ENCODE assay signal across 2 cellular contexts in the genomic region with DNA sequence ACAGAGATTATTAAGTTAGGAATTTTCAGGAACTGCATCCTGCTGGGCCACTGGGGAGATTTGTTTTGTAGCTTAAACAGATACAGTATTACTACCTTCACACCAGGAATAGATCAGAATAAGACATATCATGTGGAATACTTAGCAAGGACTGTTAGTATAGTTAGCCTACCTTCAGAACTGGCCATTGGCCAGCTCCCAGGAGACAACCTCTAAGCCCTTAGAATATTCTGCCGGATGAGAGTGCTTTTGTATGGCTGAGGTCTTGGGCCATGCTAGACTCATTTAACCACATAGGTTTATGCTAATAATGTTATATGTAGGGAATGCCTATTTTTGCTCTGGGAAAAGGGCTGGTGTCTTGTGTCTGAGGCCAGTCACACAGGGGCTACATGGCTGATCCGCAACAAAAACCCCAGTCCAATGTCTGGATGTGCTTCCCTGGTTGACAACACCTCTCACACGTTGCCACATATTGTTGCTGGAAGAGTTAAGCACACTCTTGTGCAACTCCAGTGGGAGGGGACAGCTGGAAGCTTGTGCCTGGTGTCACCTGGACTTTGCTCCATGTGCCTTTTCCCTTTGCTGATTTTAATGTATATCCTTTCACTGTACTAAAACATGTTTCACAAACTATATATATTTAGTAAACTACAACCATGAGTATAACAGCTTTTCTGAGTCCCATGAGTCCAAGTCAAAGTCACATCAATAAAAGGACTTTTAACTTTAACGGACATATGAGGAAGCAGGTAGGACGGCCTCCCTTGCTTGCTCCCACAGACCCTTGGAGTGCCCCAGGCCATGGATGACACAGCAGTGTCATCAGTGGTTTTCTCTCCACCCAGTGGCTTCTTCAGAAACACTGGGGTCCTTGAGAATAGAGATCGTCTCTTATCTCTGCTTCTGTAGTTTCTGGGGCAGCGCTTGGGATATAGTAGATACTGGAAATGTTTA.
TF ChIP-seq lines count a peak whose summit lies in the region.

No MANE protein-coding gene starts in this region.

TF ChIP-seq in HepG2, 621 proteins besides CTCF, POLR2A, EP300 and RAD21 (continued from another document and continues in another):
- TF ChIP-seq ATRX (CRISPR knock-in tag; IDR thresholded peaks at IDR 0.05; ENCODE audit: borderline replicate concordance) (no peak), ZNF629 (CRISPR knock-in tag; conservative IDR thresholded peaks at IDR 0.05) (0 out of 2 replicates have a peak, but pooled peaks have one; percentile 28), EED (CRISPR knock-in tag; IDR thresholded peaks at IDR 0.05) (no peak), NFATC3 (CRISPR knock-in tag; IDR thresholded peaks at IDR 0.05) (0 out of 2 replicates have a peak, but pooled peaks have one; percentile 37), ZNF781 (CRISPR knock-in tag; IDR thresholded peaks at IDR 0.05; ENCODE audit: borderline replicate concordance, not compliant biosample characterization) (peak; percentile 89), ZNF780A (CRISPR knock-in tag; IDR thresholded peaks at IDR 0.05) (no peak), ZFP62 (CRISPR knock-in tag; IDR thresholded peaks at IDR 0.05) (no peak), ZNF564 (CRISPR knock-in tag; IDR thresholded peaks at IDR 0.05) (no peak), ZNF530 (CRISPR knock-in tag; IDR thresholded peaks at IDR 0.05; ENCODE audit: low read depth) (no peak), ZSCAN22 (CRISPR knock-in tag; IDR thresholded peaks at IDR 0.05) (no peak), SRSF1 (optimal IDR thresholded peaks at IDR 0.05; ENCODE audit: low read depth, low read length) (no peak), RAD51 (IDR thresholded peaks at IDR 0.05; ENCODE audit: borderline replicate concordance) (no peak), ZNF766 (CRISPR knock-in tag; IDR thresholded peaks at IDR 0.05; ENCODE audit: borderline replicate concordance) (0 out of 2 replicates have a peak, but pooled peaks have one; percentile 64), MAFF (IDR thresholded peaks at IDR 0.05; ENCODE audit: low read depth, low read length) (no peak), CBX1 (IDR thresholded peaks at IDR 0.05; ENCODE audit: low read depth) (no peak)
- TF ChIP-seq, protein P1, sequence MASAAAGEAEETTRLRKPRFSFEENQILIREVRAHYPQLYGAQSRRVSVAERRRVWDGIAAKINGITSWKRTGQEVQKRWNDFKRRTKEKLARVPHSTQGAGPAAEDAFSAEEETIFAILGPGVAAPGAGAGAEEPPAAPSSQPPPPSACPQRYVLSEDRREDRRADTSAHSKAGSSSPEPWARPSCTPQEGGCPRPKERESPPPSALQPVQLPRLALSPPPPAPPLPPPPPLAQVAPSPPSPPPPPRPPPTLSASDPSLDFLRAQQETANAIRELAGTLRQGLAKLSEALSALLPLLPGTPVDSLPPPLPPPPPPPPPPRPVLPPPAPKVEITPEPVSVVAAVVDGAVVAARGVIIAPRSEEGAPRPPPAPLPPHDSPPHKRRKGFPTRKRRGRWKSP (CRISPR knock-in tag; IDR thresholded peaks at IDR 0.05) = peak; percentile 61; the same call in 1 of the 2 replicates
- TF ChIP-seq, protein P2, sequence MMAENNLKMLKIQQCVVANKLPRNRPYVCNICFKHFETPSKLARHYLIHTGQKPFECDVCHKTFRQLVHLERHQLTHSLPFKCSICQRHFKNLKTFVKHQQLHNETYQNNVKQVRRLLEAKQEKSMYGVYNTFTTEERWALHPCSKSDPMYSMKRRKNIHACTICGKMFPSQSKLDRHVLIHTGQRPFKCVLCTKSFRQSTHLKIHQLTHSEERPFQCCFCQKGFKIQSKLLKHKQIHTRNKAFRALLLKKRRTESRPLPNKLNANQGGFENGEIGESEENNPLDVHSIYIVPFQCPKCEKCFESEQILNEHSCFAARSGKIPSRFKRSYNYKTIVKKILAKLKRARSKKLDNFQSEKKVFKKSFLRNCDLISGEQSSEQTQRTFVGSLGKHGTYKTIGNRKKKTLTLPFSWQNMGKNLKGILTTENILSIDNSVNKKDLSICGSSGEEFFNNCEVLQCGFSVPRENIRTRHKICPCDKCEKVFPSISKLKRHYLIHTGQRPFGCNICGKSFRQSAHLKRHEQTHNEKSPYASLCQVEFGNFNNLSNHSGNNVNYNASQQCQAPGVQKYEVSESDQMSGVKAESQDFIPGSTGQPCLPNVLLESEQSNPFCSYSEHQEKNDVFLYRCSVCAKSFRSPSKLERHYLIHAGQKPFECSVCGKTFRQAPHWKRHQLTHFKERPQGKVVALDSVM (CRISPR knock-in tag; IDR thresholded peaks at IDR 0.05) = no peak
- TF ChIP-seq, protein P3, sequence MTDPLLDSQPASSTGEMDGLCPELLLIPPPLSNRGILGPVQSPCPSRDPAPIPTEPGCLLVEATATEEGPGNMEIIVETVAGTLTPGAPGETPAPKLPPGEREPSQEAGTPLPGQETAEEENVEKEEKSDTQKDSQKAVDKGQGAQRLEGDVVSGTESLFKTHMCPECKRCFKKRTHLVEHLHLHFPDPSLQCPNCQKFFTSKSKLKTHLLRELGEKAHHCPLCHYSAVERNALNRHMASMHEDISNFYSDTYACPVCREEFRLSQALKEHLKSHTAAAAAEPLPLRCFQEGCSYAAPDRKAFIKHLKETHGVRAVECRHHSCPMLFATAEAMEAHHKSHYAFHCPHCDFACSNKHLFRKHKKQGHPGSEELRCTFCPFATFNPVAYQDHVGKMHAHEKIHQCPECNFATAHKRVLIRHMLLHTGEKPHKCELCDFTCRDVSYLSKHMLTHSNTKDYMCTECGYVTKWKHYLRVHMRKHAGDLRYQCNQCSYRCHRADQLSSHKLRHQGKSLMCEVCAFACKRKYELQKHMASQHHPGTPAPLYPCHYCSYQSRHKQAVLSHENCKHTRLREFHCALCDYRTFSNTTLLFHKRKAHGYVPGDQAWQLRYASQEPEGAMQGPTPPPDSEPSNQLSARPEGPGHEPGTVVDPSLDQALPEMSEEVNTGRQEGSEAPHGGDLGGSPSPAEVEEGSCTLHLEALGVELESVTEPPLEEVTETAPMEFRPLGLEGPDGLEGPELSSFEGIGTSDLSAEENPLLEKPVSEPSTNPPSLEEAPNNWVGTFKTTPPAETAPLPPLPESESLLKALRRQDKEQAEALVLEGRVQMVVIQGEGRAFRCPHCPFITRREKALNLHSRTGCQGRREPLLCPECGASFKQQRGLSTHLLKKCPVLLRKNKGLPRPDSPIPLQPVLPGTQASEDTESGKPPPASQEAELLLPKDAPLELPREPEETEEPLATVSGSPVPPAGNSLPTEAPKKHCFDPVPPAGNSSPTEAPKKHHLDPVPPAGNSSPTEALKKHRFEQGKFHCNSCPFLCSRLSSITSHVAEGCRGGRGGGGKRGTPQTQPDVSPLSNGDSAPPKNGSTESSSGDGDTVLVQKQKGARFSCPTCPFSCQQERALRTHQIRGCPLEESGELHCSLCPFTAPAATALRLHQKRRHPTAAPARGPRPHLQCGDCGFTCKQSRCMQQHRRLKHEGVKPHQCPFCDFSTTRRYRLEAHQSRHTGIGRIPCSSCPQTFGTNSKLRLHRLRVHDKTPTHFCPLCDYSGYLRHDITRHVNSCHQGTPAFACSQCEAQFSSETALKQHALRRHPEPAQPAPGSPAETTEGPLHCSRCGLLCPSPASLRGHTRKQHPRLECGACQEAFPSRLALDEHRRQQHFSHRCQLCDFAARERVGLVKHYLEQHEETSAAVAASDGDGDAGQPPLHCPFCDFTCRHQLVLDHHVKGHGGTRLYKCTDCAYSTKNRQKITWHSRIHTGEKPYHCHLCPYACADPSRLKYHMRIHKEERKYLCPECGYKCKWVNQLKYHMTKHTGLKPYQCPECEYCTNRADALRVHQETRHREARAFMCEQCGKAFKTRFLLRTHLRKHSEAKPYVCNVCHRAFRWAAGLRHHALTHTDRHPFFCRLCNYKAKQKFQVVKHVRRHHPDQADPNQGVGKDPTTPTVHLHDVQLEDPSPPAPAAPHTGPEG (CRISPR knock-in tag; IDR thresholded peaks at IDR 0.05) = peak; percentile 63

TF ChIP-seq in SK-N-SH treated with all-trans-retinoic acid at 6 μM for 48 hours, 23 proteins besides CTCF, POLR2A, EP300 and RAD21 (continued from another document):
- TF ChIP-seq PPARA (CRISPR knock-in tag; IDR thresholded peaks at IDR 0.05; ENCODE audit: borderline replicate concordance) (no peak), PATZ1 (CRISPR knock-in tag; IDR thresholded peaks at IDR 0.05; ENCODE audit: borderline replicate concordance) (no peak), CSRNP3 (CRISPR knock-in tag; IDR thresholded peaks at IDR 0.05) (no peak), TOX (CRISPR knock-in tag; IDR thresholded peaks at IDR 0.05; ENCODE audit: borderline replicate concordance) (no peak), ZC3H10 (CRISPR knock-in tag; IDR thresholded peaks at IDR 0.05) (no peak), ESRRG (CRISPR knock-in tag; IDR thresholded peaks at IDR 0.05) (no peak), GLIS3 (CRISPR knock-in tag; IDR thresholded peaks at IDR 0.05) (no peak), ZFP30 (CRISPR knock-in tag; IDR thresholded peaks at IDR 0.05) (no peak), ZFP3 (CRISPR knock-in tag; IDR thresholded peaks at IDR 0.05) (no peak), CSDC2 (CRISPR knock-in tag; IDR thresholded peaks at IDR 0.05) (no peak), SNAI2 (CRISPR knock-in tag; IDR thresholded peaks at IDR 0.05) (no peak)
